Comparison of ENCODE assay signal across 1 cellular context in the genomic region with DNA sequence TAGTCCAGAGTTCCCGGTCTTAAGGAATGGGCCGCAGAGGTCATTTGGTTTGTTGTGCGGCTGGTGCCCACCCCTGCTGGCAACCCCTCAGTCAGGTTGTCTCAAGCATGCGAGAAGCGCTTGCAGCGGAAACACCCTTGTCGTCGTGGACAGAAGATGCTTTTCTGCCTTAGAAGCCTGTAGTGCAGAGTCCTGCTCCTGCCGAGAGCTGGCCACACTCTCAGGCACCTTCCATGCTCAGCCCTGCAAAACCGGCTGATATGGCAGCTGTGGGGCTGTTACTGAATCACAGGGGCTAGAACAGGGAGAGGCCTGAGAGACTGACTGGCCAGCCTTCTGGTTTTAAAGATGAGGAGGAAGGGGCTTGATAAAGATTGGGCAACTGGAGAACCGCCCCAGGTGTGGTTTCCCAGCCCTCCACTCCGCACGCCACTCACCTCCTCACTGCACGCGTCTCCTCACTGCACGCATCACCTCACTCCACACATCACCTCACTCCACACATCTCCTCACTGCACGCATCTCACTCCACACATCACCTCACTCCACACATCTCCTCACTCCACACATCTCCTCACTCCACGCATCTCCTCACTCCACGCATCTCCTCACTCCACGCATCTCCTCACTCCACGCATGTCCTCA.
TF ChIP-seq lines count a peak whose summit lies in the region.

No MANE protein-coding gene starts in this region.

TF ChIP-seq in H1, 55 proteins besides CTCF, POLR2A, EP300 and RAD21:
- no peak for TF ChIP-seq TBP (IDR thresholded peaks at IDR 0.05; ENCODE audit: low read depth, low read length)
- no peak for TF ChIP-seq BACH1 (IDR thresholded peaks at IDR 0.05; ENCODE audit: low read length)
- no peak for TF ChIP-seq POLR2AphosphoS5 (IDR thresholded peaks at IDR 0.05; ENCODE audit: low read depth, low read length)
- TF ChIP-seq, protein P1, sequence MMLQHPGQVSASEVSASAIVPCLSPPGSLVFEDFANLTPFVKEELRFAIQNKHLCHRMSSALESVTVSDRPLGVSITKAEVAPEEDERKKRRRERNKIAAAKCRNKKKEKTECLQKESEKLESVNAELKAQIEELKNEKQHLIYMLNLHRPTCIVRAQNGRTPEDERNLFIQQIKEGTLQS (IDR thresholded peaks at IDR 0.05; ENCODE audit: insufficient read depth, low read depth, low read length): no peak
- TF ChIP-seq EGR1 (IDR thresholded peaks at IDR 0.05; ENCODE audit: borderline replicate concordance, low read depth, low read length): no peak
- TF ChIP-seq, protein P2, sequence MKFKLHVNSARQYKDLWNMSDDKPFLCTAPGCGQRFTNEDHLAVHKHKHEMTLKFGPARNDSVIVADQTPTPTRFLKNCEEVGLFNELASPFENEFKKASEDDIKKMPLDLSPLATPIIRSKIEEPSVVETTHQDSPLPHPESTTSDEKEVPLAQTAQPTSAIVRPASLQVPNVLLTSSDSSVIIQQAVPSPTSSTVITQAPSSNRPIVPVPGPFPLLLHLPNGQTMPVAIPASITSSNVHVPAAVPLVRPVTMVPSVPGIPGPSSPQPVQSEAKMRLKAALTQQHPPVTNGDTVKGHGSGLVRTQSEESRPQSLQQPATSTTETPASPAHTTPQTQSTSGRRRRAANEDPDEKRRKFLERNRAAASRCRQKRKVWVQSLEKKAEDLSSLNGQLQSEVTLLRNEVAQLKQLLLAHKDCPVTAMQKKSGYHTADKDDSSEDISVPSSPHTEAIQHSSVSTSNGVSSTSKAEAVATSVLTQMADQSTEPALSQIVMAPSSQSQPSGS (IDR thresholded peaks at IDR 0.05; ENCODE audit: low read length): no peak
- TF ChIP-seq JUND (IDR thresholded peaks at IDR 0.05; ENCODE audit: low read length): no peak
- no peak for TF ChIP-seq BCL11A (IDR thresholded peaks at IDR 0.05; ENCODE audit: low read depth in 2 of 2, low read length in 2 of 2)
- no peak for TF ChIP-seq ASH2L (IDR thresholded peaks at IDR 0.05; ENCODE audit: low read length)
- no peak for TF ChIP-seq TCF12 (IDR thresholded peaks at IDR 0.05; ENCODE audit: low read depth, low read length)
- TF ChIP-seq SAP30 (IDR thresholded peaks at IDR 0.05; ENCODE audit: insufficient read depth, insufficient replicate concordance, low read length): no peak
- no peak for TF ChIP-seq CTBP2 (IDR thresholded peaks at IDR 0.05; ENCODE audit: borderline replicate concordance, insufficient read depth, insufficient read length, low read length)
- no peak for TF ChIP-seq RXRA (IDR thresholded peaks at IDR 0.05; ENCODE audit: insufficient read depth, low read depth, low read length)
- no peak for TF ChIP-seq PHF8 (conservative IDR thresholded peaks at IDR 0.05; ENCODE audit: low read depth, low read length)
- TF ChIP-seq RBBP5 (IDR thresholded peaks at IDR 0.05; ENCODE audit: borderline replicate concordance, low read depth, low read length): no peak
